Comparison of ENCODE assay signal across 14 cellular contexts in the genomic region with DNA sequence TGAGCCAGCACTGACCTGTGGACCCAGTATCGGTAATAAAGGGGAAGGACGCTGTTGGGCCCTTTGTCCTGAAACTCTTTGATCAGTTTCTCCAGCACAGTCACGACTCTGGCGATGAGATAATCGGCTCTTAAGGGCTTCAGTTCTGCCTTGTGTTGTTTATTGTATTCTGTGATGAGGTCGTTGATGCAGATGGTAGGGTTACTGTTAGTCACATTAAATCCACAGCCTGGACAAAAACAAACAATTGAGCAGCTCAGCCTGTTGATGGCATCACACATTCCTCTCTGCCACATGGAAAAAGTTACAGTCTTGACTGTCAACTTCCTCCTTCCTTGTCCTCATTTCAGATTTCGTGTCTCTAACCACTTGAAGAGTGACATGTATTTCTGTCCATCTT. TPM values are rescaled to one million over a fixed set of nuclear protein-coding genes. Genes with fewer than 3 reads are reported as not detected.
DNase-seq lines count a peak whose midpoint lies in the region; ATAC-seq and TF ChIP-seq lines count a peak whose summit lies in the region.
"Had no signal": no experiment of that assay in that cellular context is flagged by ENCODE, and none has a peak within 500 bp of the region (broad histone marks: within the 10 kb centered on the region; RNA-seq: fewer than 3 reads in every experiment).

No MANE protein-coding gene starts in this region.

- H3K9me2 ChIP-seq in PC-9 (ENCODE audit: insufficient read depth): no peaks in the 10 kb centered on the region

- H3K36me3 ChIP-seq in HEK293 (ENCODE audit: control insufficient read depth in 2 of 2, insufficient read depth in 1 of 2, low read length in 2 of 2) (peaks cover 0 to 4% of the 10 kb centered on the region in 2 experiments; a peak in 2 of 3 replicates), PC-9 (ENCODE audit: low read depth) (no peaks in the 10 kb centered on the region), ovary (no peaks in the 10 kb centered on the region)
- H3K36me3 ChIP-seq: SJCRH30 had no signal

- ATAC-seq in stimulated activated effector memory CD8-positive, alpha-beta T cell treated with anti-CD3 and anti-CD28 coated beads, Interleukin-12 subunit alpha, Interleukin-12 subunit beta, amount 100 ng/mL, for 72 hours: no peak
- ATAC-seq: naive thymus-derived CD4-positive, alpha-beta T cell had no signal

- no peaks in the 10 kb centered on the region for H3K9me3 Mint-ChIP-seq in activated CD4-positive, alpha-beta T cell treated with anti-CD3 and anti-CD28 coated beads, Interleukin-2, amount 10 ng/mL, durations not matched to agents 24 days and 14 days
- no peaks in the 10 kb centered on the region for H3K9me3 Mint-ChIP-seq in stimulated activated effector memory CD8-positive, alpha-beta T cell treated with anti-CD3 and anti-CD28 coated beads, Interleukin-12 subunit alpha, Interleukin-12 subunit beta, amount 100 ng/mL, for 72 hours
- H3K9me3 Mint-ChIP-seq: activated naive CD8-positive, alpha-beta T cell treated with anti-CD3 and anti-CD28 coated beads for 36 hours; naive thymus-derived CD4-positive, alpha-beta T cell had no signal

- CTCF ChIA-PET in HEK293 (lab: Yijun Ruan, JAX): interaction anchor here (0.6 to 1.0 kb wide), 4 partner anchors 32 to 125 kb away, joined by 3 to 5 read pairs (median 4); no protein-coding TSS in a partner anchor
- CTCF ChIA-PET in PC-9 (lab: Charles Lee): interaction anchor here (1.0 kb wide), 1 partner anchor 161 kb away, joined by 3 read pairs; no protein-coding TSS in a partner anchor

- H3K4me3 Mint-ChIP-seq in activated CD4-positive, alpha-beta T cell treated with anti-CD3 and anti-CD28 coated beads, Interleukin-2, amount 10 ng/mL, durations not matched to agents 24 days and 14 days: no peak overlapping the region
- no peak overlapping the region for H3K4me3 Mint-ChIP-seq in stimulated activated effector memory CD8-positive, alpha-beta T cell treated with anti-CD3 and anti-CD28 coated beads, Interleukin-12 subunit alpha, Interleukin-12 subunit beta, amount 100 ng/mL, for 72 hours
- H3K4me3 Mint-ChIP-seq: activated naive CD8-positive, alpha-beta T cell treated with anti-CD3 and anti-CD28 coated beads for 36 hours; CD4-positive, CD25-positive, alpha-beta regulatory T cell; naive thymus-derived CD4-positive, alpha-beta T cell had no signal

- BruUV-seq in PC-9 (replicated peaks; lab: Mats Ljungman, UMichigan): no TSS peak

- no peaks in the 10 kb centered on the region for H4K20me1 ChIP-seq in PC-9 (ENCODE audit: insufficient read depth)

- no peaks in the 10 kb centered on the region for H3K36me3 Mint-ChIP-seq in activated CD4-positive, alpha-beta T cell treated with anti-CD3 and anti-CD28 coated beads, Interleukin-2, amount 10 ng/mL, durations not matched to agents 24 days and 14 days (ENCODE audit: low read depth)
- H3K36me3 Mint-ChIP-seq in stimulated activated effector memory CD8-positive, alpha-beta T cell treated with anti-CD3 and anti-CD28 coated beads, Interleukin-12 subunit alpha, Interleukin-12 subunit beta, amount 100 ng/mL, for 72 hours: peaks cover 28% of the 10 kb centered on the region

- no peaks in the 10 kb centered on the region for H3K4me1 Mint-ChIP-seq in activated CD4-positive, alpha-beta T cell treated with anti-CD3 and anti-CD28 coated beads, Interleukin-2, amount 10 ng/mL, durations not matched to agents 24 days and 14 days
- no peaks in the 10 kb centered on the region for H3K4me1 Mint-ChIP-seq in stimulated activated effector memory CD8-positive, alpha-beta T cell treated with anti-CD3 and anti-CD28 coated beads, Interleukin-12 subunit alpha, Interleukin-12 subunit beta, amount 100 ng/mL, for 72 hours
- H3K4me1 Mint-ChIP-seq: activated naive CD8-positive, alpha-beta T cell treated with anti-CD3 and anti-CD28 coated beads for 36 hours; CD4-positive, CD25-positive, alpha-beta regulatory T cell had no signal

- H3K27ac ChIP-seq in HEK293 (ENCODE audit: extremely low read depth, low read depth, low read length) (no peak overlapping the region), PC-9 (peak overlapping the region; percentile 34; the same call in 1 of the 2 replicates), ovary (no peak overlapping the region)
- H3K27ac ChIP-seq: sigmoid colon, SJCRH30 had no signal

- H3K4me1 ChIP-seq in HEK293 (ENCODE audit: control insufficient read depth, insufficient read depth, low read length) (peaks cover 11% of the 10 kb centered on the region), PC-9 (replicated peaks; ENCODE audit: insufficient read depth) (no peaks in the 10 kb centered on the region), ovary (ENCODE audit: insufficient read depth) (no peaks in the 10 kb centered on the region)
- H3K4me1 ChIP-seq: sigmoid colon, SJCRH30 had no signal

- H3K27me3 ChIP-seq in PC-9 (ENCODE audit: insufficient read depth, low read depth): no peaks in the 10 kb centered on the region
- H3K27me3 ChIP-seq in ovary: no peaks in the 10 kb centered on the region
- H3K27me3 ChIP-seq: sigmoid colon, SJCRH30 had no signal

- WGBS in ovary, 3 donors: 93 to 94% (median 93%) methylated on average over 7 of the region's 7 CpGs

- no peak overlapping the region for H2AFZ ChIP-seq in PC-9

- 0 out of 2 replicates have a peak, but pooled peaks cover 16% of the 10 kb centered on the region for H3F3A ChIP-seq in PC-9 (ENCODE audit: insufficient read depth, low read depth)

- no peak overlapping the region for H3K27ac Mint-ChIP-seq in activated CD4-positive, alpha-beta T cell treated with anti-CD3 and anti-CD28 coated beads, Interleukin-2, amount 10 ng/mL, durations not matched to agents 24 days and 14 days
- H3K27ac Mint-ChIP-seq in stimulated activated effector memory CD8-positive, alpha-beta T cell treated with anti-CD3 and anti-CD28 coated beads, Interleukin-12 subunit alpha, Interleukin-12 subunit beta, amount 100 ng/mL, for 72 hours: no peak overlapping the region
- H3K27ac Mint-ChIP-seq: activated naive CD8-positive, alpha-beta T cell treated with anti-CD3 and anti-CD28 coated beads for 36 hours; CD4-positive, CD25-positive, alpha-beta regulatory T cell; naive thymus-derived CD4-positive, alpha-beta T cell had no signal

- intact Hi-C loops in PC-9 (cut with micrococcal nuclease; ENCODE audit: unreplicated experiment) (no loop called here), ovary (cut with DNase I) (no loop called here)
- intact Hi-C loops in activated CD4-positive, alpha-beta T cell treated with anti-CD3 and anti-CD28 coated beads, Interleukin-2, amount 10 ng/mL, durations not matched to agents 24 days and 14 days (cut with micrococcal nuclease): no loop called here

- H3K9me3 ChIP-seq in HEK293 (ENCODE audit: control insufficient read depth, insufficient read depth, low read depth, low read length) (no peaks in the 10 kb centered on the region), PC-9 (ENCODE audit: insufficient read depth, low read depth) (no peaks in the 10 kb centered on the region), ovary (no peaks in the 10 kb centered on the region)
- H3K9me3 ChIP-seq: sigmoid colon, SJCRH30 had no signal

- POLR2A ChIA-PET in HEK293 (lab: Yijun Ruan, JAX) (no interaction called here), PC-9 (lab: Charles Lee; ENCODE audit: unreplicated experiment) (no interaction called here)

- DNase-seq in PC-9 (peak in 1 of 2 experiments; percentile 67), fibroblast of mammary gland (ENCODE audit: low read depth) (peak; percentile 18), putamen (ENCODE audit: low spot score) (peak; percentile 85), ovary (no peak)
- DNase-seq in activated CD4-positive, alpha-beta T cell treated with anti-CD3 and anti-CD28 coated beads, Interleukin-2, amount 10 ng/mL, durations not matched to agents 24 days and 14 days: no peak
- DNase-seq in stimulated activated effector memory CD8-positive, alpha-beta T cell treated with anti-CD3 and anti-CD28 coated beads, Interleukin-12 subunit alpha, Interleukin-12 subunit beta, amount 100 ng/mL, for 72 hours (ENCODE audit: low spot score in 2 of 2): no peak
- DNase-seq: activated naive CD8-positive, alpha-beta T cell treated with anti-CD3 and anti-CD28 coated beads for 36 hours; CD4-positive, CD25-positive, alpha-beta regulatory T cell; naive thymus-derived CD4-positive, alpha-beta T cell; NCI-H146; NCI-H748 treated with DMSO at 0.1 percent for 48 hours; sigmoid colon; SJCRH30 had no signal

- H3K4me3 ChIP-seq in HEK293 (ENCODE audit: low read depth, low read length): no peak overlapping the region
- H3K4me3 ChIP-seq in PC-9: no peak overlapping the region
- no peak overlapping the region for H3K4me3 ChIP-seq in fibroblast of mammary gland (ENCODE audit: control insufficient read depth, low read depth, low read length)
- H3K4me3 ChIP-seq in ovary: no peak overlapping the region
- H3K4me3 ChIP-seq: sigmoid colon, SJCRH30 had no signal

- TF ChIP-seq POLR2A in ovary (IDR thresholded peaks at IDR 0.05): no peak

- no peaks in the 10 kb centered on the region for H3K79me2 ChIP-seq in PC-9 (ENCODE audit: low read depth)

- TF ChIP-seq EP300 in ovary (IDR thresholded peaks at IDR 0.05): no peak

- no peak for TF ChIP-seq CTCF in HEK293 (tag by site-specific recombination; IDR thresholded peaks at IDR 0.05)
- TF ChIP-seq CTCF in PC-9 (conservative IDR thresholded peaks at IDR 0.05): no peak
- no peak for TF ChIP-seq CTCF in fibroblast of mammary gland (conservative IDR thresholded peaks at IDR 0.05; ENCODE audit: control insufficient read depth, insufficient read depth, low read depth, low read length)
- no peak for TF ChIP-seq CTCF in ovary (IDR thresholded peaks at IDR 0.05)

- H3K4me2 ChIP-seq in PC-9: no peak overlapping the region

- H3K27me3 Mint-ChIP-seq in activated CD4-positive, alpha-beta T cell treated with anti-CD3 and anti-CD28 coated beads, Interleukin-2, amount 10 ng/mL, durations not matched to agents 24 days and 14 days: no peaks in the 10 kb centered on the region
- H3K27me3 Mint-ChIP-seq: activated naive CD8-positive, alpha-beta T cell treated with anti-CD3 and anti-CD28 coated beads for 36 hours; CD4-positive, CD25-positive, alpha-beta regulatory T cell; naive thymus-derived CD4-positive, alpha-beta T cell had no signal

TF ChIP-seq in HEK293, 187 proteins besides CTCF, POLR2A, EP300 and RAD21 (continues in another document):
- TF ChIP-seq ZNF660 (tag by site-specific recombination; IDR thresholded peaks at IDR 0.05): no peak
- TF ChIP-seq ZBTB17 (tag by site-specific recombination; IDR thresholded peaks at IDR 0.05): peak; percentile 39; the same call in 1 of the 2 replicates
- TF ChIP-seq SCRT2 (tag by site-specific recombination; IDR thresholded peaks at IDR 0.05): peak; percentile 83

RNA-seq across cellular contexts. Expression of gene SIM2, which starts 57.6 kb away (rescaled TPM):
- 17.9 and 18.5 TPM in 2 replicates for total RNA-seq in PC-9 (2021)
- total RNA-seq in activated CD4-positive, alpha-beta T cell treated with anti-CD3 and anti-CD28 coated beads, Interleukin-2, amount 10 ng/mL, durations not matched to agents 24 days and 14 days: 0.12 and 0.21 TPM in 2 replicates
- under 1 TPM in 3 of 7 donors, not detected in 4; 0.11 to 0.23 (median 0.15) TPM for total RNA-seq in ovary
- under 1 TPM; 0.01 to 0.03 TPM for polyA plus RNA-seq in ovary
- total RNA-seq: activated naive CD8-positive, alpha-beta T cell treated with anti-CD3 and anti-CD28 coated beads for 36 hours; CD4-positive, CD25-positive, alpha-beta regulatory T cell; sigmoid colon had no signal
- polyA plus RNA-seq: naive thymus-derived CD4-positive, alpha-beta T cell had no signal

Comparison
In these comparisons a context has a peak if more than half of its experiments do, and no peak if none do; other contexts are left out.
1. DNase-seq: peak in fibroblast of mammary gland (single experiment) and putamen (single experiment); none in activated CD4-positive, alpha-beta T cell treated with anti-CD3 and anti-CD28 coated beads, Interleukin-2, amount 10 ng/mL, durations not matched to agents 24 days and 14 days (single experiment), ovary (0 of 5) and stimulated activated effector memory CD8-positive, alpha-beta T cell treated with anti-CD3 and anti-CD28 coated beads, Interleukin-12 subunit alpha, Interleukin-12 subunit beta, amount 100 ng/mL, for 72 hours (0 of 2).
2. RNA of gene SIM2, which starts 57.6 kb away (total RNA-seq): 17.9 to 18.5 TPM in PC-9; 0.12 to 0.21 TPM in activated CD4-positive, alpha-beta T cell treated with anti-CD3 and anti-CD28 coated beads, Interleukin-2, amount 10 ng/mL, durations not matched to agents 24 days and 14 days and 0.11 to 0.23 TPM in ovary; every median in the first group is over 10 times any median in the second.